24 cellular contexts compared by ENCODE assay signal in the genomic region with DNA sequence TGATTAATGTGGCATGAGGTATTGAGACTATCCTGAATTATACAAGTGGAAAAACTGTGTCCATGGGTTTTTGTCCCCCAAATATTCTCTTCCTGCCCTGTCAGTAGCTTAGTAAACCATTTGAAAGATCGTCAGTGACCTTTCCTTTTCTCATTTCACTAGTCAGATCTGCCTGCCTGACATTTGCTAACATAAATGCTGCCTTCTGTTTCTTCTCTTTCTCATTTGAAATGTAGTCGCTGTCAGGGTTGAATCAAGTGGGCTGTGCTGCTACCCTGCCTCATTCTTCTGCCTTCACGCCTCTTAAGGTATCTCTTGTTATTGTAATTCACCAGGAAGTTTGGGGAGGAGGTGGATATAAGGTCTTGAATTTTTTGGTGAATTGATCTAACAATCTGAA.
DNase-seq lines count a peak whose midpoint lies in the region; ATAC-seq and TF ChIP-seq lines count a peak whose summit lies in the region.
"Had no signal": no experiment of that assay in that cellular context is flagged by ENCODE, and none has a peak within 500 bp of the region (broad histone marks: within the 10 kb centered on the region; RNA-seq: fewer than 3 reads in every experiment).

No MANE protein-coding gene starts in this region.

- BruUV-seq in Caco-2 (replicated peaks; lab: Mats Ljungman, UMichigan) = no TSS peak

- H3K23me2 ChIP-seq in H9 (ENCODE audit: insufficient read length, low read depth, low read length, poor library complexity, severe bottlenecking) = no peaks in the 10 kb centered on the region

- no peak overlapping the region for H4K91ac ChIP-seq in H9 (ENCODE audit: insufficient read length, low read depth, low read length)

- H3K14ac ChIP-seq in H9 (ENCODE audit: insufficient read depth, low read length) = no peak overlapping the region

- H2BK12ac ChIP-seq in H9 (ENCODE audit: insufficient read length, low read depth, low read length) = no peak overlapping the region

- H3K4me1 Mint-ChIP-seq in Caco-2 (ENCODE audit: low read depth, unreplicated experiment) (peaks cover 8% of the 10 kb centered on the region), H9 (peaks cover 38 to 52% of the 10 kb centered on the region in 2 experiments)
- peaks cover 6% of the 10 kb centered on the region for H3K4me1 Mint-ChIP-seq in activated naive CD8-positive, alpha-beta T cell treated with anti-CD3 and anti-CD28 coated beads for 36 hours
- H3K4me1 Mint-ChIP-seq: activated naive CD4-positive, alpha-beta T cell treated with anti-CD3 and anti-CD28 coated beads, Interleukin-2, amount 10 ng/mL, durations not matched to agents 7 days and 5 days; central memory CD8-positive, alpha-beta T cell had no signal

- no peak overlapping the region for H3K9ac ChIP-seq in H9 (ENCODE audit: extremely low read depth, insufficient read length, low read length)
- H3K9ac ChIP-seq: SK-N-SH had no signal

- H3K4me3 ChIP-seq in Caco-2 (ENCODE audit: low read depth, low read length) = no peak overlapping the region
- no peak overlapping the region for H3K4me3 ChIP-seq in effector memory CD4-positive, alpha-beta T cell (ENCODE audit: insufficient read depth, low read depth, low read length, poor library complexity, severe bottlenecking)
- H3K4me3 ChIP-seq: ascending aorta, dorsolateral prefrontal cortex, HAP-1 had no signal

- H2AK5ac ChIP-seq in H9 (ENCODE audit: insufficient read length, low read length) = no peak overlapping the region

- H3K23ac ChIP-seq in H9 (ENCODE audit: insufficient read length, low read depth, low read length) = no peak overlapping the region

- H3K36me3 ChIP-seq in Caco-2 (ENCODE audit: control insufficient read depth, insufficient read depth, low read length) = no peaks in the 10 kb centered on the region; the same call in 1 of the 2 replicates
- H3K36me3 ChIP-seq in effector memory CD4-positive, alpha-beta T cell (ENCODE audit: control insufficient read depth, insufficient read depth, low read length) = peaks cover 15% of the 10 kb centered on the region

- H3K4ac ChIP-seq in H9 (ENCODE audit: low read depth, low read length) = no peak overlapping the region

- H3K4me3 Mint-ChIP-seq in Caco-2 (ENCODE audit: unreplicated experiment) = no peak overlapping the region
- H3K4me3 Mint-ChIP-seq in H9 = peak overlapping the region in 1 of 2 experiments; percentile 5; a peak in 1 of 5 replicates
- no peak overlapping the region for H3K4me3 Mint-ChIP-seq in activated naive CD8-positive, alpha-beta T cell treated with anti-CD3 and anti-CD28 coated beads for 36 hours
- H3K4me3 Mint-ChIP-seq: activated naive CD4-positive, alpha-beta T cell treated with anti-CD3 and anti-CD28 coated beads, Interleukin-2, amount 10 ng/mL, durations not matched to agents 7 days and 5 days; central memory CD8-positive, alpha-beta T cell; T-helper 17 cell had no signal

- intact Hi-C loops in Caco-2 (cut with micrococcal nuclease; ENCODE audit: unreplicated experiment) = no loop called here

- peak overlapping the region; percentile 73 for H3K27ac ChIP-seq in H9 (ENCODE audit: insufficient read length, low read depth, low read length)
- H3K27ac ChIP-seq in effector memory CD4-positive, alpha-beta T cell (ENCODE audit: insufficient read depth, low read length, poor library complexity, severe bottlenecking) = no peak overlapping the region
- H3K27ac ChIP-seq: ascending aorta, dorsolateral prefrontal cortex, neutrophil had no signal

- H3K27ac Mint-ChIP-seq in Caco-2 (ENCODE audit: unreplicated experiment) = peak overlapping the region; percentile 17
- H3K27ac Mint-ChIP-seq in H9 = peak overlapping the region; percentile 2 to 90 (median 4); a peak in 5 of 7 replicates
- peak overlapping the region; percentile 4 for H3K27ac Mint-ChIP-seq in activated naive CD8-positive, alpha-beta T cell treated with anti-CD3 and anti-CD28 coated beads for 36 hours
- H3K27ac Mint-ChIP-seq: activated naive CD4-positive, alpha-beta T cell treated with anti-CD3 and anti-CD28 coated beads, Interleukin-2, amount 10 ng/mL, durations not matched to agents 7 days and 5 days; IgD-negative memory B cell; T-helper 17 cell had no signal

- H2BK120ac ChIP-seq in H9 (ENCODE audit: low read depth, low read length, poor library complexity, severe bottlenecking) = no peak overlapping the region

- no peaks in the 10 kb centered on the region for H3K79me1 ChIP-seq in H9 (ENCODE audit: insufficient read depth, low read depth, low read length, poor library complexity, severe bottlenecking)

- DNase-seq in Caco-2 = no peak
- peak; percentile 42 for DNase-seq in H9
- DNase-seq in activated naive CD8-positive, alpha-beta T cell treated with anti-CD3 and anti-CD28 coated beads for 36 hours = no peak
- peak; percentile 30 for DNase-seq in iPS-NIHi7 (ENCODE audit: extremely low spot score)
- no peak for DNase-seq in effector memory CD4-positive, alpha-beta T cell
- DNase-seq in SIG-M5 (lab: John Stamatoyannopoulos, UW) = no peak
- DNase-seq: activated CD4-positive, alpha-beta T cell treated with anti-CD3 and anti-CD28 coated beads for 48 hours; activated naive CD4-positive, alpha-beta T cell treated with anti-CD3 and anti-CD28 coated beads, Interleukin-2, amount 10 ng/mL, durations not matched to agents 7 days and 5 days; activated T-cell treated with anti-CD3 and anti-CD28 coated beads, Interleukin-2, amount 50 U/mL, for 48 hours; C1 segment of cervical spinal cord; Calu3; dorsolateral prefrontal cortex; left cardiac atrium; NCI-H1092; NCI-H187; SK-N-SH; T-helper 17 cell had no signal

- H3K27me3 ChIP-seq in Caco-2 (replicated peaks; ENCODE audit: control insufficient read depth, insufficient read depth, low read length) = no peaks in the 10 kb centered on the region
- no peaks in the 10 kb centered on the region for H3K27me3 ChIP-seq in H9 (ENCODE audit: insufficient read depth, low read length)
- H3K27me3 ChIP-seq in effector memory CD4-positive, alpha-beta T cell (replicated peaks; ENCODE audit: control insufficient read depth, insufficient read depth, low read length, poor library complexity, severe bottlenecking) = no peaks in the 10 kb centered on the region
- H3K27me3 ChIP-seq: ascending aorta, dorsolateral prefrontal cortex, neutrophil had no signal

- H4K8ac ChIP-seq in H9 (replicated peaks; ENCODE audit: insufficient read length, low read depth, low read length) = no peak overlapping the region

- H3K9me3 Mint-ChIP-seq in Caco-2 (ENCODE audit: unreplicated experiment) (no peaks in the 10 kb centered on the region), H9 (peaks cover 0 to 8% of the 10 kb centered on the region in 2 experiments; a peak in 3 of 5 replicates)
- H3K9me3 Mint-ChIP-seq in activated naive CD8-positive, alpha-beta T cell treated with anti-CD3 and anti-CD28 coated beads for 36 hours = no peaks in the 10 kb centered on the region
- H3K9me3 Mint-ChIP-seq: activated naive CD4-positive, alpha-beta T cell treated with anti-CD3 and anti-CD28 coated beads, Interleukin-2, amount 10 ng/mL, durations not matched to agents 7 days and 5 days; central memory CD8-positive, alpha-beta T cell; IgD-negative memory B cell had no signal

- H3T11ph ChIP-seq in H9 (ENCODE audit: low read length) = no peak overlapping the region

- no peak for ATAC-seq in HG03095 (IDR thresholded peaks at IDR 0.05; ENCODE audit: unreplicated experiment)
- no peak for ATAC-seq in GM21619 (IDR thresholded peaks at IDR 0.05; ENCODE audit: unreplicated experiment)
- ATAC-seq: left cardiac atrium, T-helper 17 cell had no signal

- H3K4me2 ChIP-seq in H9 (ENCODE audit: insufficient read depth, insufficient read length, low read length) = no peak overlapping the region
- H3K4me2 ChIP-seq: SK-N-SH had no signal

- H3K4me1 ChIP-seq in Caco-2 (0 out of 2 replicates have a peak, but pooled peaks cover 7% of the 10 kb centered on the region), H9 (ENCODE audit: insufficient read depth, low read length) (peaks cover 7% of the 10 kb centered on the region)
- H3K4me1 ChIP-seq in effector memory CD4-positive, alpha-beta T cell (ENCODE audit: control insufficient read depth, insufficient read depth, low read length, poor library complexity, severe bottlenecking) = no peaks in the 10 kb centered on the region
- H3K4me1 ChIP-seq: ascending aorta, HAP-1 had no signal

- H4K5ac ChIP-seq in H9 (ENCODE audit: insufficient read length, low read depth, low read length) = no peak overlapping the region

- H3K27me3 Mint-ChIP-seq in Caco-2 (ENCODE audit: insufficient read depth, unreplicated experiment) = no peaks in the 10 kb centered on the region
- H3K27me3 Mint-ChIP-seq in H9 (ENCODE audit: low read depth) = no peaks in the 10 kb centered on the region; the same call in 1 of the 2 replicates
- no peaks in the 10 kb centered on the region for H3K27me3 Mint-ChIP-seq in activated naive CD8-positive, alpha-beta T cell treated with anti-CD3 and anti-CD28 coated beads for 36 hours
- H3K27me3 Mint-ChIP-seq: activated naive CD4-positive, alpha-beta T cell treated with anti-CD3 and anti-CD28 coated beads, Interleukin-2, amount 10 ng/mL, durations not matched to agents 7 days and 5 days; central memory CD8-positive, alpha-beta T cell; IgD-negative memory B cell; T-helper 17 cell had no signal

- no peak overlapping the region for H2AFZ ChIP-seq in H9 (ENCODE audit: low read length)

- no peaks in the 10 kb centered on the region for H3K9me3 ChIP-seq in Caco-2
- no peaks in the 10 kb centered on the region for H3K9me3 ChIP-seq in H9 (ENCODE audit: control insufficient read depth, low read depth, low read length)
- no peaks in the 10 kb centered on the region for H3K9me3 ChIP-seq in effector memory CD4-positive, alpha-beta T cell (ENCODE audit: control insufficient read depth, low read length)
- H3K9me3 ChIP-seq: ascending aorta, HAP-1, neutrophil, SK-N-SH had no signal

- POLR2A ChIA-PET in Caco-2 (lab: Charles Lee) = no interaction called here

- H3K56ac ChIP-seq in H9 (ENCODE audit: insufficient read length, low read depth, low read length) = no peak overlapping the region

- CTCF ChIA-PET in Caco-2 (lab: Charles Lee) = no interaction called here

- H2BK15ac ChIP-seq in H9 (ENCODE audit: low read depth, low read length) = no peak overlapping the region

- no peak overlapping the region for H2BK5ac ChIP-seq in H9 (ENCODE audit: insufficient read length, low read length)

- no peaks in the 10 kb centered on the region for H3K79me2 ChIP-seq in H9 (ENCODE audit: insufficient read depth, low read length)

- H4K20me1 ChIP-seq in H9 (ENCODE audit: control insufficient read depth, insufficient read depth, insufficient read length) = no peaks in the 10 kb centered on the region

- H2BK20ac ChIP-seq in H9 (ENCODE audit: low read depth, low read length, poor library complexity, severe bottlenecking) = no peak overlapping the region

- H3K18ac ChIP-seq in H9 (ENCODE audit: insufficient read length, low read depth, low read length) = no peak overlapping the region

- TF ChIP-seq CTCF in Caco-2 (IDR thresholded peaks at IDR 0.05; ENCODE audit: insufficient read depth in 1 of 2, low read depth in 1 of 2, low read length in 1 of 2, severe bottlenecking in 1 of 2, unreplicated experiment in 1 of 2) = no peak
- TF ChIP-seq CTCF in H9 (conservative IDR thresholded peaks at IDR 0.05) = no peak

- H3K36me3 Mint-ChIP-seq in Caco-2 (ENCODE audit: insufficient read depth, unreplicated experiment) (peaks cover 27% of the 10 kb centered on the region), H9 (ENCODE audit: insufficient read depth in 1 of 3, low read depth in 3 of 3) (peaks cover 31 to 43% (median 40%) of the 10 kb centered on the region in 3 experiments)
- peaks cover 18% of the 10 kb centered on the region for H3K36me3 Mint-ChIP-seq in activated naive CD8-positive, alpha-beta T cell treated with anti-CD3 and anti-CD28 coated beads for 36 hours

- WGBS in H9 (ENCODE audit: extremely low coverage, insufficient read length, low lambda C conversion rate) = no CpG with 5 or more reads among the region's 3 CpGs

Comparison
In these comparisons a context has a peak if more than half of its experiments do, and no peak if none do; other contexts are left out.
1. DNase-seq: peak in H9 (single experiment) and iPS-NIHi7 (single experiment); none in Caco-2 (0 of 2), activated naive CD8-positive, alpha-beta T cell treated with anti-CD3 and anti-CD28 coated beads for 36 hours (single experiment), effector memory CD4-positive, alpha-beta T cell (0 of 3) and SIG-M5 (single experiment).
2. Peak in every context shown above with its lines, with median percentiles within 50 percentile points of each other: H3K27ac Mint-ChIP-seq.